8 cellular contexts compared by ENCODE assay signal in genomic region chr17:39152134-39152884, GRCh38. TPM values are rescaled to one million over a fixed set of nuclear protein-coding genes. Genes with fewer than 3 reads are reported as not detected.
A peak's percentile ranks its signal among the peaks of the same experiment; 100 is the strongest.
DNase-seq lines count a peak whose midpoint lies in the region; ATAC-seq and TF ChIP-seq lines count a peak whose summit lies in the region.

No MANE protein-coding gene starts in this region.

- peaks cover 8% of the 10 kb centered on the region for H3K27me3 Mint-ChIP-seq in activated CD4-positive, alpha-beta memory T cell treated with anti-CD3 and anti-CD28 coated beads for 36 hours

- H3K36me3 ChIP-seq in ovary, result no peaks in the 10 kb centered on the region

- intact Hi-C loops in activated CD4-positive, alpha-beta memory T cell treated with anti-CD3 and anti-CD28 coated beads for 36 hours (cut with micrococcal nuclease), result loop anchor here (5.0 kb wide), 5 partner anchors 45 to 450 kb away; partner anchors contain the start of genes CACNB1, FBXO47 and RPL23
- intact Hi-C loops in ovary (cut with DNase I), result loop anchor here (2.0 to 10.0 kb wide), 9 partner anchors 50 to 398 kb away; partner anchors contain the start of genes LASP1 (in 1 of the 4) and PSMB3 (in 1 of the 4)

- H3K4me1 Mint-ChIP-seq in activated CD4-positive, alpha-beta memory T cell treated with anti-CD3 and anti-CD28 coated beads for 36 hours (ENCODE audit: low read depth), result peaks cover 30% of the 10 kb centered on the region

- peak overlapping the region; percentile 29 to 63 for H3K27ac ChIP-seq in ovary

- H3K27ac Mint-ChIP-seq in activated CD4-positive, alpha-beta memory T cell treated with anti-CD3 and anti-CD28 coated beads for 36 hours, result peak overlapping the region; percentile 90

- in situ Hi-C loops in GM13976 (cut with MboI; ENCODE audit: low sequenced_read_pairs, unreplicated experiment), result loop anchor here (10.0 kb wide), 1 partner anchor 168 kb away; no protein-coding TSS in a partner anchor

- TF ChIP-seq EP300 in ovary (IDR thresholded peaks at IDR 0.05), result no peak

- H3K27me3 ChIP-seq in ovary, result no peaks in the 10 kb centered on the region

- WGBS in ovary, 3 donors, result 13 to 14% (median 13%) methylated on average over 23 of the region's 23 CpGs

- H3K9me3 Mint-ChIP-seq in activated CD4-positive, alpha-beta memory T cell treated with anti-CD3 and anti-CD28 coated beads for 36 hours, result no peaks in the 10 kb centered on the region

- TF ChIP-seq CTCF in fibroblast of pulmonary artery (IDR thresholded peaks at IDR 0.05; ENCODE audit: low read length, missing control alignments), result no peak
- TF ChIP-seq CTCF in ovary (IDR thresholded peaks at IDR 0.05), result no peak
- TF ChIP-seq CTCF in GM13976 (IDR thresholded peaks at IDR 0.05; ENCODE audit: borderline replicate concordance, control extremely low read depth, extremely low read depth, insufficient read depth, missing control alignments), result no peak

- peak; percentile 62 for DNase-seq in NCI-H2107 treated with DMSO at 0.1 percent for 48 hours (lab: John Stamatoyannopoulos, UW; ENCODE audit: unreplicated experiment)
- DNase-seq in NCI-H2107 (lab: John Stamatoyannopoulos, UW), result no peak
- DNase-seq in activated CD4-positive, alpha-beta memory T cell treated with anti-CD3 and anti-CD28 coated beads for 36 hours, result peak; percentile 40
- no peak for DNase-seq in fibroblast of pulmonary artery (ENCODE audit: low read depth)
- peak; percentile 50 to 71 (median 64) for DNase-seq in ovary
- DNase-seq in SIG-M5 (lab: John Stamatoyannopoulos, UW), result no peak
- no peak for DNase-seq in GM13976 (ENCODE audit: low spot score)

- no peak for TF ChIP-seq POLR2A in ovary (IDR thresholded peaks at IDR 0.05)

- CTCF ChIA-PET in activated CD4-positive, alpha-beta memory T cell treated with anti-CD3 and anti-CD28 coated beads for 36 hours (lab: Charles Lee), result interaction anchor here (0.6 to 9.4 kb wide), 38 partner anchors 8 to 476 kb away, joined by 3 to 227 read pairs (median 4); partner anchors contain the start of genes ARL5C, LASP1, LASP1NB and RPL19

- ATAC-seq in GM21786 (IDR thresholded peaks at IDR 0.05; ENCODE audit: unreplicated experiment), result no peak

- POLR2A ChIA-PET in activated CD4-positive, alpha-beta memory T cell treated with anti-CD3 and anti-CD28 coated beads for 36 hours (lab: Charles Lee), result interaction anchor here (0.7 to 1.3 kb wide), 5 partner anchors 48 to 299 kb away, joined by 3 to 7 read pairs (median 4); partner anchors contain the start of genes RPL19 and RPL23

- H3K4me3 ChIP-seq in fibroblast of pulmonary artery (replicated peaks; ENCODE audit: low read depth, low read length) (peak overlapping the region; percentile 95), ovary (peak overlapping the region; percentile 68)

- no peaks in the 10 kb centered on the region for H3K4me1 ChIP-seq in ovary (ENCODE audit: insufficient read depth)

- peak overlapping the region; percentile 94 for H3K4me3 Mint-ChIP-seq in activated CD4-positive, alpha-beta memory T cell treated with anti-CD3 and anti-CD28 coated beads for 36 hours

- H3K36me3 Mint-ChIP-seq in activated CD4-positive, alpha-beta memory T cell treated with anti-CD3 and anti-CD28 coated beads for 36 hours, result peaks cover 10% of the 10 kb centered on the region

- H3K9me3 ChIP-seq in ovary, result no peaks in the 10 kb centered on the region

RNA-seq across cellular contexts. Expression of gene PLXDC1, which starts 0.9 kb away (rescaled TPM):
- 1 to 10 TPM; 1.2 to 2.2 TPM for total RNA-seq in activated CD4-positive, alpha-beta memory T cell treated with anti-CD3 and anti-CD28 coated beads for 36 hours
- 10 to 100 TPM; 14.0 to 58.6 (median 32.3) TPM for total RNA-seq in ovary
- polyA plus RNA-seq in ovary, result 10 to 100 TPM; 11.6 to 35.4 TPM

RNA-seq across cellular contexts. Expression of gene ARL5C, which starts 13.7 kb away (rescaled TPM):
- not detected for total RNA-seq in activated CD4-positive, alpha-beta memory T cell treated with anti-CD3 and anti-CD28 coated beads for 36 hours
- not detected for total RNA-seq in ovary
- not detected for polyA plus RNA-seq in ovary

RNA-seq across cellular contexts. Expression of gene CACNB1, which starts 45.2 kb away (rescaled TPM):
- total RNA-seq in activated CD4-positive, alpha-beta memory T cell treated with anti-CD3 and anti-CD28 coated beads for 36 hours, result 10 to 100 TPM; 13.6 to 14.1 TPM
- total RNA-seq in ovary, result 10 to 100 TPM in 3 of 7 donors, 1 to 10 TPM in 4; 5.6 to 17.7 (median 9.6) TPM
- polyA plus RNA-seq in ovary, result 1 to 10 TPM; 2.6 to 6.9 TPM

RNA-seq across cellular contexts. Expression of gene RPL19, which starts 47.8 kb away (rescaled TPM):
- total RNA-seq in activated CD4-positive, alpha-beta memory T cell treated with anti-CD3 and anti-CD28 coated beads for 36 hours, result 1,000 to 10,000 TPM; 2,624 to 2,689 TPM
- 1,000 to 10,000 TPM; 2,549 to 5,697 (median 3,184) TPM for total RNA-seq in ovary
- 1,000 to 10,000 TPM; 2,272 to 5,597 TPM for polyA plus RNA-seq in ovary

Comparison
In these comparisons a context has a peak if more than half of its experiments do, and no peak if none do; other contexts are left out.
1. DNase-seq: peak in NCI-H2107 treated with DMSO at 0.1 percent for 48 hours (single experiment), activated CD4-positive, alpha-beta memory T cell treated with anti-CD3 and anti-CD28 coated beads for 36 hours (single experiment) and ovary (5 of 5); none in NCI-H2107 (single experiment), fibroblast of pulmonary artery (single experiment), SIG-M5 (single experiment) and GM13976 (single experiment).
2. RNA of gene PLXDC1, which starts 0.9 kb away (total RNA-seq): 14.0 to 58.6 TPM in ovary; 1.2 to 2.2 TPM in activated CD4-positive, alpha-beta memory T cell treated with anti-CD3 and anti-CD28 coated beads for 36 hours; every median in the first group is over 4 times any median in the second.